8 cellular contexts compared by ENCODE assay signal in genomic region chr19:45505996-45506245, GRCh38. TPM values are rescaled to one million over a fixed set of nuclear protein-coding genes. Genes with fewer than 3 reads are reported as not detected.
DNase-seq lines count a peak whose midpoint lies in the region; ATAC-seq, FAIRE-seq and TF ChIP-seq lines count a peak whose summit lies in the region.

No MANE protein-coding gene starts in this region.

- no peaks in the 10 kb centered on the region for H3K27me3 Mint-ChIP-seq in activated CD4-positive, alpha-beta T cell treated with anti-CD3 and anti-CD28 coated beads for 36 hours

- peaks cover 13% of the 10 kb centered on the region for H3K4me1 ChIP-seq in adipocyte (ENCODE audit: control insufficient read depth, insufficient read depth, low read length)
- H3K4me1 ChIP-seq in kidney (ENCODE audit: control insufficient read depth in 1 of 2, insufficient read depth in 1 of 2, low read depth in 1 of 2, low read length in 2 of 2), result peaks cover 0 to 8% of the 10 kb centered on the region in 2 donors
- H3K4me1 ChIP-seq in mucosa of descending colon (ENCODE audit: low read depth), result peaks cover 24% of the 10 kb centered on the region

- intact Hi-C loops in activated CD4-positive, alpha-beta T cell treated with anti-CD3 and anti-CD28 coated beads for 36 hours (cut with DNase I, micrococcal nuclease), result loop anchor here (1.0 to 5.0 kb wide), 22 partner anchors 9 to 759 kb away; partner anchors contain the start of genes OPA3 (in 2 of the 2), BCL3 (in 1 of the 2), BLOC1S3 (in 1 of the 2) and DMWD (in 1 of the 2)
- intact Hi-C loops in kidney (cut with DNase I), result no loop called here
- intact Hi-C loops in mucosa of descending colon (cut with DNase I, micrococcal nuclease), result no loop called here

- peaks cover 36% of the 10 kb centered on the region for H3K4me1 Mint-ChIP-seq in activated CD4-positive, alpha-beta T cell treated with anti-CD3 and anti-CD28 coated beads for 36 hours

- no peaks in the 10 kb centered on the region for H3K27me3 ChIP-seq in adipocyte (replicated peaks; ENCODE audit: control insufficient read depth, insufficient read depth, low read length)

- H3K9me3 ChIP-seq in adipocyte (ENCODE audit: control insufficient read depth, low read length) (no peaks in the 10 kb centered on the region), kidney (ENCODE audit: control insufficient read depth in 1 of 2, low read length in 2 of 2) (no peaks in the 10 kb centered on the region), mucosa of descending colon (no peaks in the 10 kb centered on the region)

- H3K36me3 Mint-ChIP-seq in activated CD4-positive, alpha-beta T cell treated with anti-CD3 and anti-CD28 coated beads for 36 hours (ENCODE audit: low read depth), result peaks cover 12% of the 10 kb centered on the region

- H3K4me3 Mint-ChIP-seq in activated CD4-positive, alpha-beta T cell treated with anti-CD3 and anti-CD28 coated beads for 36 hours, result peak overlapping the region; percentile 85

- H3K9ac ChIP-seq in adipocyte (ENCODE audit: low read length) (peak overlapping the region; percentile 87), kidney (ENCODE audit: low read length in 2 of 2) (peak overlapping the region; percentile 35 to 71)

- no peaks in the 10 kb centered on the region for H3K9me3 Mint-ChIP-seq in activated CD4-positive, alpha-beta T cell treated with anti-CD3 and anti-CD28 coated beads for 36 hours (ENCODE audit: low read depth)

- TF ChIP-seq CTCF in kidney (IDR thresholded peaks at IDR 0.05; ENCODE audit: borderline replicate concordance, extremely low read depth, insufficient read depth), result no peak
- TF ChIP-seq CTCF in mucosa of descending colon (IDR thresholded peaks at IDR 0.05), result no peak

- POLR2A ChIA-PET in activated CD4-positive, alpha-beta T cell treated with anti-CD3 and anti-CD28 coated beads for 36 hours (lab: Charles Lee), result no interaction called here

- DNase-seq in activated CD4-positive, alpha-beta T cell treated with anti-CD3 and anti-CD28 coated beads for 36 hours, result no peak
- DNase-seq in activated CD4-positive, alpha-beta T cell treated with anti-CD3 and anti-CD28 coated beads for 4 hours, result no peak
- DNase-seq in adipocyte (ENCODE audit: low read depth) (no peak), kidney (no peak), substantia nigra (lab: John Stamatoyannopoulos, UW) (no peak), mucosa of descending colon (no peak), A172 (ENCODE audit: low spot score) (no peak), cortex of kidney (lab: John Stamatoyannopoulos, UW) (no peak)

- peak overlapping the region; percentile 90 for H3K4me3 ChIP-seq in adipocyte (ENCODE audit: low read length)
- peak overlapping the region; percentile 62 to 88 for H3K4me3 ChIP-seq in kidney (ENCODE audit: low read length in 2 of 2)
- no peak overlapping the region for H3K4me3 ChIP-seq in mucosa of descending colon

- peak overlapping the region; percentile 63 to 80 for H3K27ac ChIP-seq in kidney (ENCODE audit: low read depth in 2 of 2, low read length in 2 of 2)
- peak overlapping the region; percentile 77 for H3K27ac ChIP-seq in substantia nigra (ENCODE audit: low read depth, low read length, poor library complexity, severe bottlenecking)

- no peak for FAIRE-seq in kidney (lab: Jason Lieb, UNC)

- H3K36me3 ChIP-seq in adipocyte (ENCODE audit: control insufficient read depth, insufficient read depth, low read length, severe bottlenecking) (no peaks in the 10 kb centered on the region), kidney (ENCODE audit: control insufficient read depth in 1 of 2, insufficient read depth in 2 of 2, low read length in 2 of 2) (no peaks in the 10 kb centered on the region), mucosa of descending colon (ENCODE audit: low read depth) (no peaks in the 10 kb centered on the region)

- ATAC-seq in activated CD4-positive, alpha-beta T cell treated with anti-CD3 and anti-CD28 coated beads for 36 hours, result no peak
- no peak for ATAC-seq in mucosa of descending colon

- H3K27ac Mint-ChIP-seq in activated CD4-positive, alpha-beta T cell treated with anti-CD3 and anti-CD28 coated beads for 36 hours, result peak overlapping the region; percentile 82

- CTCF ChIA-PET in activated CD4-positive, alpha-beta T cell treated with anti-CD3 and anti-CD28 coated beads for 36 hours (lab: Charles Lee), result interaction anchor here (0.6 to 2.3 kb wide), 10 partner anchors 9 to 185 kb away, joined by 3 to 15 read pairs (median 4); no protein-coding TSS in a partner anchor

RNA-seq across cellular contexts. Expression of gene VASP, which starts 1.4 kb away (rescaled TPM):
- total RNA-seq in activated CD4-positive, alpha-beta T cell treated with anti-CD3 and anti-CD28 coated beads for 36 hours, result 100 to 1,000 TPM; 152 to 153 TPM
- total RNA-seq in kidney (105 TPM), mucosa of descending colon (100 to 1,000 TPM; 190 to 252 (median 235) TPM)
- 36.3 TPM for polyA plus RNA-seq in kidney (ENCODE audit: insufficient read depth, low read depth, low replicate concordance)
- total RNA-seq in A172 (2014; rRNA removed; shearing (Covaris generic)), result 54.7 and 64.6 TPM in 2 replicates

RNA-seq across cellular contexts. Expression of gene PPM1N, which starts 7.7 kb away (rescaled TPM):
- total RNA-seq in activated CD4-positive, alpha-beta T cell treated with anti-CD3 and anti-CD28 coated beads for 36 hours, result 1 to 10 TPM; 2.8 to 3.1 TPM
- total RNA-seq in kidney, result 2.2 TPM
- polyA plus RNA-seq in kidney (ENCODE audit: insufficient read depth, low read depth, low replicate concordance), result 0.69 TPM
- total RNA-seq in mucosa of descending colon, result 1 to 10 TPM in 1 of 3 donors, under 1 TPM in 2; 0.43 to 1.3 (median 0.87) TPM
- 0.31 and 3.6 TPM in 2 replicates for total RNA-seq in A172 (2014; rRNA removed; shearing (Covaris generic))

RNA-seq across cellular contexts. Expression of gene RTN2, which starts 9.1 kb away (rescaled TPM):
- 1 to 10 TPM; 2.0 to 3.2 TPM for total RNA-seq in activated CD4-positive, alpha-beta T cell treated with anti-CD3 and anti-CD28 coated beads for 36 hours
- total RNA-seq in kidney, result 7.3 TPM
- 8.2 TPM for polyA plus RNA-seq in kidney (ENCODE audit: insufficient read depth, low read depth, low replicate concordance)
- 10 to 100 TPM in 1 of 3 donors, 1 to 10 TPM in 2; 3.1 to 18.2 (median 6.2) TPM for total RNA-seq in mucosa of descending colon
- 3.4 and 7.7 TPM in 2 replicates for total RNA-seq in A172 (2014; rRNA removed; shearing (Covaris generic))

RNA-seq across cellular contexts. Expression of gene FOSB, which starts 38.1 kb away (rescaled TPM):
- 1 to 10 TPM; 7.3 to 7.7 TPM for total RNA-seq in activated CD4-positive, alpha-beta T cell treated with anti-CD3 and anti-CD28 coated beads for 36 hours
- total RNA-seq in kidney, result 0.98 TPM
- polyA plus RNA-seq in kidney (ENCODE audit: insufficient read depth, low read depth, low replicate concordance), result 0.73 TPM
- 10 to 100 TPM in 1 of 3 donors, 1 to 10 TPM in 1, under 1 TPM in 1; 0.58 to 10.3 (median 1.6) TPM for total RNA-seq in mucosa of descending colon
- total RNA-seq in A172 (2014; rRNA removed; shearing (Covaris generic)), result 0.17 TPM in 1 of 2 replicates, not detected in the other

Comparison
In these comparisons a context has a peak if more than half of its experiments do, and no peak if none do; other contexts are left out.
1. intact Hi-C loops: an anchor here in activated CD4-positive, alpha-beta T cell treated with anti-CD3 and anti-CD28 coated beads for 36 hours (1.0 to 5.0 kb wide); none called in kidney and mucosa of descending colon.